10 cellular contexts compared by ENCODE assay signal in the genomic region with DNA sequence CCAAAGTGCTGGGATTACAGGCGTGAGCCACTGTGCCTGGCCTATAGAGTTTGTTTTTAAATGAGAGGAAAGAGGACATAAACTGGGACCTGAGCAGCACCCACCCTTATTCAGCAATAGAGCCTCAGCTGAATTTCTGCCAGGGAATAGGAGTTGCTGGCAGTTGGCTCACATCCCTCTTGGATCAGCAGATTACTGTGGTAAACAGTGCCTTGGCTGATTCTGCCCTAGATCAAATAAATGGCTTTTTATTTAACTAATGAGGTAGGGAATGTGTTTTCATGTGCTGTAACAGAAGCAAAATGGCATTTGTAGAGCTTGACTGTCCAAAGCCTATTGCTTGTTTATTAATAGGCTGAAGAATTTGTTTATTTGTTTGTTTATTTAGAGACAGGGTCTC. TPM values are rescaled to one million over a fixed set of nuclear protein-coding genes. Genes with fewer than 3 reads are reported as not detected.
DNase-seq lines count a peak whose midpoint lies in the region; ATAC-seq and TF ChIP-seq lines count a peak whose summit lies in the region.
"Had no signal": no experiment of that assay in that cellular context is flagged by ENCODE, and none has a peak within 500 bp of the region (broad histone marks: within the 10 kb centered on the region; RNA-seq: fewer than 3 reads in every experiment).

No MANE protein-coding gene starts in this region.

- peak; percentile 34 for ATAC-seq in left colon
- ATAC-seq in effector memory CD8-positive, alpha-beta T cell (replicated peaks), result no peak

- H3K4me3 Mint-ChIP-seq in endodermal cell, result no peak overlapping the region
- no peak overlapping the region for H3K4me3 Mint-ChIP-seq in effector memory CD8-positive, alpha-beta T cell

- H3K36me3 Mint-ChIP-seq in endodermal cell (ENCODE audit: low read depth), result no peaks in the 10 kb centered on the region
- H3K36me3 Mint-ChIP-seq in effector memory CD8-positive, alpha-beta T cell (ENCODE audit: insufficient read depth), result no peaks in the 10 kb centered on the region

- TF ChIP-seq CTCF in breast epithelium (IDR thresholded peaks at IDR 0.05) (no peak), stomach (IDR thresholded peaks at IDR 0.05) (no peak), endodermal cell (conservative IDR thresholded peaks at IDR 0.05) (no peak)

- peaks cover 4 to 14% of the 10 kb centered on the region in 2 donors for H3K4me1 ChIP-seq in breast epithelium
- H3K4me1 ChIP-seq in stomach, result peaks cover 48 to 76% (median 63%) of the 10 kb centered on the region in 4 donors
- no peaks in the 10 kb centered on the region for H3K4me1 ChIP-seq in endodermal cell (ENCODE audit: control insufficient read depth, insufficient read depth, low read length)

- TF ChIP-seq EP300 in stomach (IDR thresholded peaks at IDR 0.05), result no peak

- no peak overlapping the region for H3K9ac ChIP-seq in endodermal cell (ENCODE audit: extremely low read depth, low read length, poor library complexity, severe bottlenecking)

- H3K4me1 Mint-ChIP-seq in endodermal cell, result peaks cover 2% of the 10 kb centered on the region
- peaks cover 0 to 4% of the 10 kb centered on the region in 2 donors for H3K4me1 Mint-ChIP-seq in effector memory CD8-positive, alpha-beta T cell (ENCODE audit: low read depth in 2 of 2)

- H3K36me3 ChIP-seq in breast epithelium, result no peaks in the 10 kb centered on the region
- no peaks in the 10 kb centered on the region for H3K36me3 ChIP-seq in stomach
- H3K36me3 ChIP-seq in endodermal cell (ENCODE audit: control insufficient read depth, insufficient read depth, low read length), result no peaks in the 10 kb centered on the region

- H3K27me3 ChIP-seq in breast epithelium (no peaks in the 10 kb centered on the region), stomach (peaks cover 0 to 5% (median 0%) of the 10 kb centered on the region in 3 donors), endodermal cell (ENCODE audit: control insufficient read depth, insufficient read depth, low read length, poor library complexity, severe bottlenecking) (peaks cover 28% of the 10 kb centered on the region)

- no peaks in the 10 kb centered on the region for H3K9me3 ChIP-seq in breast epithelium
- H3K9me3 ChIP-seq in stomach, result no peaks in the 10 kb centered on the region
- no peaks in the 10 kb centered on the region for H3K9me3 ChIP-seq in endodermal cell (ENCODE audit: control insufficient read depth, low read length)

- no peaks in the 10 kb centered on the region for H3K9me3 Mint-ChIP-seq in endodermal cell
- H3K9me3 Mint-ChIP-seq in effector memory CD8-positive, alpha-beta T cell, result no peaks in the 10 kb centered on the region

- 5 to 19% (median 13%) methylated on average over 1 of the region's 1 CpG for WGBS in stomach, 5 donors
- WGBS in endodermal cell (ENCODE audit: insufficient coverage in 1 of 2, insufficient read length in 1 of 2), 2 experiments, result 83% methylated on average over 1 of the region's 1 CpG; no CpG with 5 or more reads in 1 of the 2 experiments

- DNase-seq in NCI-H1105 treated with DMSO at 0.1 percent for 48 hours (lab: John Stamatoyannopoulos, UW), result peak; percentile 62
- no peak for DNase-seq in breast epithelium (ENCODE audit: low spot score in 2 of 2)
- DNase-seq in left colon, result peak in 1 of 2 donors; percentile 62
- peak; percentile 76 for DNase-seq in stomach
- DNase-seq in stimulated activated CD4-positive, alpha-beta T cell treated with anti-CD3 and anti-CD28 coated beads, Interleukin-2, amount 100 ng/mL, for 48 hours, result no peak
- no peak for DNase-seq in endodermal cell
- no peak for DNase-seq in effector memory CD8-positive, alpha-beta T cell
- DNase-seq in Kasumi-1 (lab: John Stamatoyannopoulos, UW), result no peak
- DNase-seq: left cardiac atrium, NCI-H82 had no signal

- H3K27me3 Mint-ChIP-seq in endodermal cell (ENCODE audit: insufficient read depth), result peaks cover 26% of the 10 kb centered on the region
- H3K27me3 Mint-ChIP-seq in effector memory CD8-positive, alpha-beta T cell, result peaks cover 7 to 35% of the 10 kb centered on the region in 2 donors

- TF ChIP-seq POLR2A in breast epithelium (IDR thresholded peaks at IDR 0.05), result no peak
- peak in 1 of 4 donors; percentile 15 for TF ChIP-seq POLR2A in stomach (IDR thresholded peaks at IDR 0.05)

- H3K27ac Mint-ChIP-seq in endodermal cell, result no peak overlapping the region
- H3K27ac Mint-ChIP-seq in effector memory CD8-positive, alpha-beta T cell, result no peak overlapping the region

- peak overlapping the region; percentile 81 to 92 for H3K27ac ChIP-seq in breast epithelium
- H3K27ac ChIP-seq in stomach, result peak overlapping the region; percentile 89 to 97 (median 91)
- no peak overlapping the region for H3K27ac ChIP-seq in endodermal cell (ENCODE audit: low read depth, low read length)

- H3K4me3 ChIP-seq in breast epithelium (peak overlapping the region in 2 of 3 donors; percentile 44 to 65), stomach (peak overlapping the region; percentile 53 to 70 (median 60)), endodermal cell (ENCODE audit: low read length) (no peak overlapping the region)

- intact Hi-C loops in breast epithelium (cut with DNase I; ENCODE audit: low total_unique reads) (no loop called here), left colon (cut with DNase I, micrococcal nuclease) (no loop called here), stomach (cut with DNase I; ENCODE audit: low total_unique reads) (no loop called here)

RNA-seq across cellular contexts. Expression of a gene that starts 2.1 kb away (rescaled TPM):
- total RNA-seq in breast epithelium, result 10 to 100 TPM in 2 of 3 donors, 1 to 10 TPM in 1; 5.3 to 54.4 (median 29.2) TPM
- 10 to 100 TPM; 14.2 to 23.5 TPM for total RNA-seq in left colon
- total RNA-seq in stomach, result 10 to 100 TPM; 21.3 to 64.2 (median 25.7) TPM
- polyA plus RNA-seq in stomach, result 10 to 100 TPM in 1 of 3 donors, 1 to 10 TPM in 2; 8.0 to 15.1 (median 9.3) TPM
- total RNA-seq in endodermal cell, result under 1 TPM; 0.57 to 0.93 TPM
- 0.68 TPM for polyA plus RNA-seq in endodermal cell (2013, experiment 1 of 2)
- 0.79 TPM for polyA plus RNA-seq in endodermal cell (2013, experiment 2 of 2)

RNA-seq across cellular contexts. Expression of a gene that starts 32.2 kb away (rescaled TPM):
- total RNA-seq in breast epithelium, result 100 to 1,000 TPM; 151 to 350 (median 287) TPM
- total RNA-seq in left colon, result 100 to 1,000 TPM; 202 to 229 TPM
- 100 to 1,000 TPM; 171 to 408 (median 217) TPM for total RNA-seq in stomach
- 10 to 100 TPM; 60.5 to 95.5 (median 74.8) TPM for polyA plus RNA-seq in stomach
- 100 to 1,000 TPM; 198 to 214 TPM for total RNA-seq in endodermal cell
- polyA plus RNA-seq in endodermal cell (2013, experiment 1 of 2), result 175 TPM
- polyA plus RNA-seq in endodermal cell (2013, experiment 2 of 2), result 176 TPM

Comparison
In these comparisons a context has a peak if more than half of its experiments do, and no peak if none do; other contexts are left out.
1. DNase-seq: peak in NCI-H1105 treated with DMSO at 0.1 percent for 48 hours (single experiment) and stomach (single experiment); none in breast epithelium (0 of 2), stimulated activated CD4-positive, alpha-beta T cell treated with anti-CD3 and anti-CD28 coated beads, Interleukin-2, amount 100 ng/mL, for 48 hours (0 of 2), endodermal cell (single experiment), effector memory CD8-positive, alpha-beta T cell (0 of 3) and Kasumi-1 (0 of 2).